Comparison of ENCODE assay signal across 7 cellular contexts in genomic region chr17:17028059-17028877, GRCh38. TPM values are rescaled to one million over a fixed set of nuclear protein-coding genes. Genes with fewer than 3 reads are reported as not detected.
DNase-seq lines count a peak whose midpoint lies in the region; ATAC-seq and TF ChIP-seq lines count a peak whose summit lies in the region.

No MANE protein-coding gene starts in this region.

- no peak for TF ChIP-seq EP300 in suprapubic skin (IDR thresholded peaks at IDR 0.05)

- H4K20me1 ChIP-seq in IMR-90 (ENCODE audit: insufficient read depth, low read length) = no peaks in the 10 kb centered on the region

- peak overlapping the region; percentile 2; the same call in 1 of the 2 replicates for H4K91ac ChIP-seq in IMR-90 (ENCODE audit: insufficient read depth, low read depth, low read length)

- H2BK120ac ChIP-seq in IMR-90 (ENCODE audit: low read depth, low read length) = no peak overlapping the region

- TF ChIP-seq RAD21 in IMR-90 (IDR thresholded peaks at IDR 0.05; ENCODE audit: low read length) = no peak

- H3K4me1 Mint-ChIP-seq in activated T-helper 2 cell treated with anti-CD3 and anti-CD28 coated beads, Interferon-gamma antibody, Interleukin-2, Interleukin-4, amounts not matched to agents 10 μg/mL and 5 μg/mL and 100 μg/mL, durations not matched to agents 14 hours and 24 hours and 36 hours (ENCODE audit: low read depth) = no peaks in the 10 kb centered on the region
- H3K4me1 Mint-ChIP-seq in effector memory CD8-positive, alpha-beta T cell (ENCODE audit: low read depth in 2 of 2) = no peaks in the 10 kb centered on the region

- ATAC-seq in IMR-90 (ENCODE audit: low read depth) = peak; percentile 11; the same call in 1 of the 2 replicates
- ATAC-seq in HG02763 (IDR thresholded peaks at IDR 0.05; ENCODE audit: unreplicated experiment) = no peak
- ATAC-seq in effector memory CD8-positive, alpha-beta T cell (replicated peaks) = no peak

- POLR2A ChIA-PET in IMR-90 (lab: Charles Lee; ENCODE audit: unreplicated experiment) = no interaction called here

- no peak overlapping the region for H2AK9ac ChIP-seq in IMR-90 (replicated peaks; ENCODE audit: low read depth, low read length, poor library complexity)

- no peaks in the 10 kb centered on the region for H3K9me3 Mint-ChIP-seq in activated T-helper 2 cell treated with anti-CD3 and anti-CD28 coated beads, Interferon-gamma antibody, Interleukin-2, Interleukin-4, amounts not matched to agents 10 μg/mL and 5 μg/mL and 100 μg/mL, durations not matched to agents 14 hours and 24 hours and 36 hours
- H3K9me3 Mint-ChIP-seq in effector memory CD8-positive, alpha-beta T cell = no peaks in the 10 kb centered on the region

- H2BK15ac ChIP-seq in IMR-90 (ENCODE audit: low read depth, low read length) = no peak overlapping the region

- no peak overlapping the region for H2AK5ac ChIP-seq in IMR-90 (ENCODE audit: low read depth, low read length)

- no peaks in the 10 kb centered on the region; a peak in 1 of 4 replicates for H3K79me1 ChIP-seq in IMR-90 (ENCODE audit: low read depth in 1 of 2, low read length in 2 of 2)

- dilution Hi-C loops in IMR-90 (cut with HindIII; ENCODE audit: low sequenced_read_pairs, unreplicated experiment) = no loop called here

- WGBS in IMR-90 (ENCODE audit: extremely low coverage in 2 of 2, insufficient read length in 1 of 2), 2 experiments = 70% methylated on average over 8 of the region's 12 CpGs; no CpG with 5 or more reads in 1 of the 2 experiments
- WGBS in adrenal gland, 4 donors = 68 to 95% (median 73%) methylated on average over 2 to 12 of the region's 12 CpGs
- 21% methylated on average over 6 of the region's 12 CpGs for WGBS in suprapubic skin

- no peak overlapping the region for H2BK5ac ChIP-seq in IMR-90 (ENCODE audit: low read depth, low read length, poor library complexity, severe bottlenecking)

- H3K36me3 Mint-ChIP-seq in activated T-helper 2 cell treated with anti-CD3 and anti-CD28 coated beads, Interferon-gamma antibody, Interleukin-2, Interleukin-4, amounts not matched to agents 10 μg/mL and 5 μg/mL and 100 μg/mL, durations not matched to agents 14 hours and 24 hours and 36 hours (ENCODE audit: low read depth) = no peaks in the 10 kb centered on the region
- peaks cover 4% of the 10 kb centered on the region for H3K36me3 Mint-ChIP-seq in effector memory CD8-positive, alpha-beta T cell (ENCODE audit: insufficient read depth)

- intact Hi-C loops in IMR-90 (cut with micrococcal nuclease) (no loop called here), adrenal gland (cut with DNase I) (no loop called here)
- intact Hi-C loops in activated T-helper 2 cell treated with anti-CD3 and anti-CD28 coated beads, Interferon-gamma antibody, Interleukin-2, Interleukin-4, amounts not matched to agents 10 μg/mL and 5 μg/mL and 100 μg/mL, durations not matched to agents 14 hours and 24 hours and 36 hours (cut with micrococcal nuclease) = no loop called here

- CTCF ChIA-PET in IMR-90 (lab: Yijun Ruan, JAX) = interaction anchor here (0.7 kb wide), 1 partner anchor 52 kb away, joined by 3 read pairs; no protein-coding TSS in a partner anchor

- TF ChIP-seq CTCF in IMR-90 (conservative IDR thresholded peaks at IDR 0.05; ENCODE audit: low read depth, low read length) (no peak), adrenal gland (IDR thresholded peaks at IDR 0.05) (no peak), suprapubic skin (IDR thresholded peaks at IDR 0.05) (no peak)

- TF ChIP-seq POLR2A in IMR-90 (IDR thresholded peaks at IDR 0.05; ENCODE audit: low read depth, low read length) = no peak
- TF ChIP-seq POLR2A in adrenal gland (IDR thresholded peaks at IDR 0.05) = no peak
- no peak for TF ChIP-seq POLR2A in suprapubic skin (IDR thresholded peaks at IDR 0.05)

- no peak overlapping the region for H3K56ac ChIP-seq in IMR-90 (ENCODE audit: extremely low read depth, insufficient read depth, low read length)

- DNase-seq in IMR-90 (peak; percentile 35), adrenal gland (peak in 5 of 7 donors; percentile 27 to 65 (median 40)), suprapubic skin (ENCODE audit: low spot score in 2 of 2) (peak; percentile 87 to 92)
- no peak for DNase-seq in activated T-helper 2 cell treated with anti-CD3 and anti-CD28 coated beads, Interferon-gamma antibody, Interleukin-2, Interleukin-4, amounts not matched to agents 10 μg/mL and 5 μg/mL and 100 μg/mL, durations not matched to agents 14 hours and 24 hours and 36 hours (ENCODE audit: low spot score)
- DNase-seq in effector memory CD8-positive, alpha-beta T cell = no peak

- H3K9ac ChIP-seq in IMR-90 (ENCODE audit: low read depth, low read length) (no peak overlapping the region), iPS-15b (ENCODE audit: low read depth, low read length) (peak overlapping the region; percentile 8)

- no peak overlapping the region for H4K8ac ChIP-seq in IMR-90 (ENCODE audit: low read depth in 2 of 2, low read length in 2 of 2)

- no peak overlapping the region for H3K14ac ChIP-seq in IMR-90 (replicated peaks; ENCODE audit: low read depth, low read length)

- no peak overlapping the region for H4K5ac ChIP-seq in IMR-90 (ENCODE audit: low read depth, low read length)

- no TSS peak for BruUV-seq in IMR-90 (replicated peaks; lab: Mats Ljungman, UMichigan)

- no peaks in the 10 kb centered on the region for H3K27me3 ChIP-seq in IMR-90 (ENCODE audit: control insufficient read depth, insufficient read depth, low read length)
- H3K27me3 ChIP-seq in adrenal gland = no peaks in the 10 kb centered on the region
- no peaks in the 10 kb centered on the region for H3K27me3 ChIP-seq in iPS-15b (ENCODE audit: control insufficient read depth, insufficient read depth, low read length)
- H3K27me3 ChIP-seq in suprapubic skin = no peaks in the 10 kb centered on the region

- H3K27ac Mint-ChIP-seq in activated T-helper 2 cell treated with anti-CD3 and anti-CD28 coated beads, Interferon-gamma antibody, Interleukin-2, Interleukin-4, amounts not matched to agents 10 μg/mL and 5 μg/mL and 100 μg/mL, durations not matched to agents 14 hours and 24 hours and 36 hours = no peak overlapping the region
- H3K27ac Mint-ChIP-seq in effector memory CD8-positive, alpha-beta T cell = no peak overlapping the region

- no peak overlapping the region for H3K4me3 ChIP-seq in IMR-90 (ENCODE audit: insufficient read depth, low read depth, low read length)
- H3K4me3 ChIP-seq in adrenal gland = no peak overlapping the region
- H3K4me3 ChIP-seq in iPS-15b (ENCODE audit: low read depth, low read length) = peak overlapping the region; percentile 2
- H3K4me3 ChIP-seq in suprapubic skin = no peak overlapping the region

- no peak overlapping the region for H2BK20ac ChIP-seq in IMR-90 (ENCODE audit: low read depth, low read length)

- H3K4me2 ChIP-seq in IMR-90 (ENCODE audit: low read depth, low read length) = no peak overlapping the region

- no peak overlapping the region for H3K4me3 Mint-ChIP-seq in activated T-helper 2 cell treated with anti-CD3 and anti-CD28 coated beads, Interferon-gamma antibody, Interleukin-2, Interleukin-4, amounts not matched to agents 10 μg/mL and 5 μg/mL and 100 μg/mL, durations not matched to agents 14 hours and 24 hours and 36 hours (ENCODE audit: low read depth)
- H3K4me3 Mint-ChIP-seq in effector memory CD8-positive, alpha-beta T cell = no peak overlapping the region

- H3K36me3 ChIP-seq in IMR-90 (ENCODE audit: control insufficient read depth, insufficient read depth, low read length) (no peaks in the 10 kb centered on the region), adrenal gland (replicated peaks in 1 of 2) (no peaks in the 10 kb centered on the region), iPS-15b (ENCODE audit: control insufficient read depth, insufficient read depth, low read length) (no peaks in the 10 kb centered on the region), suprapubic skin (no peaks in the 10 kb centered on the region)

- peak overlapping the region; percentile 65 for H2AFZ ChIP-seq in IMR-90 (replicated peaks; ENCODE audit: low read length, poor library complexity)

- H3K4ac ChIP-seq in IMR-90 (ENCODE audit: low read depth, low read length) = peak overlapping the region; percentile 40; the same call in 1 of the 2 replicates

- H3K9me1 ChIP-seq in IMR-90 (ENCODE audit: insufficient read depth, low read length) = peaks cover 17% of the 10 kb centered on the region

- H3K9me3 ChIP-seq in IMR-90 (ENCODE audit: control insufficient read depth, insufficient read depth, low read length) (no peaks in the 10 kb centered on the region), adrenal gland (replicated peaks in 1 of 3) (no peaks in the 10 kb centered on the region), iPS-15b (ENCODE audit: control insufficient read depth, insufficient read depth, low read length) (no peaks in the 10 kb centered on the region), suprapubic skin (no peaks in the 10 kb centered on the region)

- no peaks in the 10 kb centered on the region for H3K27me3 Mint-ChIP-seq in activated T-helper 2 cell treated with anti-CD3 and anti-CD28 coated beads, Interferon-gamma antibody, Interleukin-2, Interleukin-4, amounts not matched to agents 10 μg/mL and 5 μg/mL and 100 μg/mL, durations not matched to agents 14 hours and 24 hours and 36 hours (ENCODE audit: low read depth)
- no peaks in the 10 kb centered on the region for H3K27me3 Mint-ChIP-seq in effector memory CD8-positive, alpha-beta T cell

- H3K27ac ChIP-seq in IMR-90 (ENCODE audit: insufficient read depth, low read length) = no peak overlapping the region
- H3K27ac ChIP-seq in adrenal gland = peak overlapping the region in 1 of 5 donors; percentile 61
- peak overlapping the region; percentile 43 for H3K27ac ChIP-seq in suprapubic skin

- in situ Hi-C loops in IMR-90 (cut with MboI; ENCODE audit: low sequenced_read_pairs) = no loop called here

- peaks cover 10% of the 10 kb centered on the region for H3K4me1 ChIP-seq in IMR-90 (ENCODE audit: control insufficient read depth, insufficient read depth, low read length)
- H3K4me1 ChIP-seq in adrenal gland (replicated peaks in 1 of 2) = peaks cover 0 to 3% of the 10 kb centered on the region in 2 donors
- H3K4me1 ChIP-seq in iPS-15b (ENCODE audit: control insufficient read depth, insufficient read depth, low read length) = peaks cover 8% of the 10 kb centered on the region
- peaks cover 32% of the 10 kb centered on the region for H3K4me1 ChIP-seq in suprapubic skin

- no peak overlapping the region for H3K23ac ChIP-seq in IMR-90 (ENCODE audit: low read depth, low read length)

- H3K18ac ChIP-seq in IMR-90 (ENCODE audit: low read depth, low read length) = no peak overlapping the region

RNA-seq across cellular contexts. Expression of gene MPRIP, which starts 14.0 kb away (rescaled TPM):
- total RNA-seq in IMR-90 (2012; rRNA removed) (111 and 113 TPM in 2 replicates), adrenal gland (100 to 1,000 TPM; 109 to 234 (median 168) TPM), suprapubic skin (100 to 1,000 TPM; 122 to 207 (median 145) TPM)
- polyA plus RNA-seq in IMR-90 (2012; rRNA removed) (147 and 149 TPM in 2 replicates), adrenal gland (100 to 1,000 TPM; 174 to 231 (median 176) TPM)
- polyA plus RNA-seq in IMR-90 (2012; cell fraction: cytosol; rRNA removed) = 125 and 140 TPM in 2 replicates
- polyA plus RNA-seq in IMR-90 (2012; cell fraction: nucleus; rRNA removed; ENCODE audit: low replicate concordance) = 139 TPM in 2 replicates
- total RNA-seq in activated T-helper 2 cell treated with anti-CD3 and anti-CD28 coated beads, Interferon-gamma antibody, Interleukin-2, Interleukin-4, amounts not matched to agents 10 μg/mL and 5 μg/mL and 100 μg/mL, durations not matched to agents 14 hours and 24 hours and 36 hours = 141 and 144 TPM in 2 replicates

RNA-seq across cellular contexts. Expression of gene TNFRSF13B, which starts 56.4 kb away (rescaled TPM):
- total RNA-seq in IMR-90 (2012; rRNA removed) (not detected in 2 replicates), adrenal gland (not detected), suprapubic skin (1 to 10 TPM in 1 of 4 donors, not detected in 3; 3.8 TPM)
- polyA plus RNA-seq in IMR-90 (2012; rRNA removed) (not detected in 2 replicates), adrenal gland (under 1 TPM in 2 of 3 donors, not detected in 1; 0.18 to 0.48 TPM)
- not detected in 2 replicates for polyA plus RNA-seq in IMR-90 (2012; cell fraction: cytosol; rRNA removed)
- not detected in 2 replicates for polyA plus RNA-seq in IMR-90 (2012; cell fraction: nucleus; rRNA removed; ENCODE audit: low replicate concordance)
- total RNA-seq in activated T-helper 2 cell treated with anti-CD3 and anti-CD28 coated beads, Interferon-gamma antibody, Interleukin-2, Interleukin-4, amounts not matched to agents 10 μg/mL and 5 μg/mL and 100 μg/mL, durations not matched to agents 14 hours and 24 hours and 36 hours = 0.14 TPM in 1 of 2 replicates, not detected in the other

Comparison
In these comparisons a context has a peak if more than half of its experiments do, and no peak if none do; other contexts are left out.
1. DNase-seq: peak in IMR-90 (single experiment), adrenal gland (5 of 7) and suprapubic skin (2 of 2); none in activated T-helper 2 cell treated with anti-CD3 and anti-CD28 coated beads, Interferon-gamma antibody, Interleukin-2, Interleukin-4, amounts not matched to agents 10 μg/mL and 5 μg/mL and 100 μg/mL, durations not matched to agents 14 hours and 24 hours and 36 hours (single experiment) and effector memory CD8-positive, alpha-beta T cell (0 of 3).